In genomic region chr11:125088576-125089455, GRCh38 we compare ENCODE assay signal across 1 cellular context.
TF ChIP-seq lines count a peak whose summit lies in the region.

No MANE protein-coding gene starts in this region.

TF ChIP-seq in H1, 55 proteins besides CTCF, POLR2A, EP300 and RAD21 (continued from another document):
- no peak for TF ChIP-seq CHD7 (IDR thresholded peaks at IDR 0.05; ENCODE audit: insufficient replicate concordance, low read length)
- TF ChIP-seq MAX (IDR thresholded peaks at IDR 0.05) = no peak
- no peak for TF ChIP-seq ASH2L (IDR thresholded peaks at IDR 0.05; ENCODE audit: low read length)
- TF ChIP-seq USF2 (IDR thresholded peaks at IDR 0.05; ENCODE audit: low read length) = no peak
